Comparison of ENCODE assay signal across 9 cellular contexts in the genomic region with DNA sequence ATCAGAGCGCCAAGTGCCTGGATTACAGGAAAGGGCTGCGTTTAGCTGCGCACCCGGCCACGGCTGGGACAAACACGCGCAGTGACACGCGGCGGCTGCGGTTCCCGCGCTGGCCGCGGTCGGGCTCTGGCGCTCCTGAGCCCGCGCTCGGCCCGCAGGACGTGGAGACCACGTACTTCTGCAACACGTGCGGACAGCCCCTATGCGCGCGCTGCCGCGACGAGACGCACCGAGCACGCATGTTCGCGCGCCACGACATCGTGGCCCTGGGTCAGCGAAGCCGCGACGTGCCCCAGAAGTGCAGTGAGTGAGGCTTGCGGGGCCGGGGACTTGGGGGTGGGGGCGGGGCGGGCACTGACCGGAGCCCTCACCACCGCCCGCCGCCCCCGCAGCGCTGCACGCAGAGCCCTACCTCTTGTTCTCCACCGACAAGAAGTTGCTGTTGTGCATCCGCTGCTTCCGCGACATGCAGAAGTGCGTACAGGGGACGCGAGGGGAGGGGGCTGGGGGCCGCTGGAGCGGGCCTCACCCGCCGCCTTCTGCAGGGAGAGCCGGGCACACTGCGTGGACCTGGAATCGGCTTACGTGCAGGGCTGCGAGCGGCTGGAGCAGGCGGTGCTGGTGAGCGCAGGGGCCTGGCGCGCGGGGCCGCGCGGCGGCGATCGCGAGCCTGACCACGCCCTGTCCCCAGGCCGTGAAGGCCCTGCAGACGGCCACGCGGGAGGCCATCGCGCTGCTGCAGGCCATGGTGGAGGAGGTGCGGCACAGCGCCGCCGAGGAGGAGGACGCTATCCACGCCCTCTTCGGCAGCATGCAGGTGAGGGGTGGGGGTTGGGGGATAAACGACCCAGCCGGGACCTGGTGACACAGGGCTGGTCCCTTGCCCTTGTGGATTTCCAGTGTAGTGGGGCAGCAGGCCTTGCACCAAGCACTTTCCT. TPM values are rescaled to one million over a fixed set of nuclear protein-coding genes. Genes with fewer than 3 reads are reported as not detected.
DNase-seq lines count a peak whose midpoint lies in the region; ATAC-seq, FAIRE-seq and TF ChIP-seq lines count a peak whose summit lies in the region.
"Had no signal": no experiment of that assay in that cellular context is flagged by ENCODE, and none has a peak within 500 bp of the region (broad histone marks: within the 10 kb centered on the region; RNA-seq: fewer than 3 reads in every experiment).

No MANE protein-coding gene starts in this region.

- ATAC-seq in SK-N-SH treated with all-trans-retinoic acid at 6 μM for 48 hours (peak; percentile 95), mucosa of descending colon (peak; percentile 66), GM19463 (IDR thresholded peaks at IDR 0.05; ENCODE audit: unreplicated experiment) (no peak)

- H3K9me3 ChIP-seq in effector memory CD4-positive, alpha-beta T cell (ENCODE audit: control insufficient read depth, low read length), result no peaks in the 10 kb centered on the region
- no peaks in the 10 kb centered on the region for H3K9me3 ChIP-seq in mucosa of descending colon

- DNase-seq in activated T-cell treated with anti-CD3 and anti-CD28 coated beads for 48 hours (ENCODE audit: low read depth), result peak; percentile 39
- DNase-seq in activated T-cell treated with anti-CD3 and anti-CD28 coated beads for 4 hours, result no peak
- no peak for DNase-seq in effector memory CD4-positive, alpha-beta T cell
- DNase-seq in mucosa of descending colon, result peak; percentile 34 to 72 (median 66)
- DNase-seq in RCC 7860 (ENCODE audit: low spot score), result no peak

- H3K4me3 ChIP-seq in effector memory CD4-positive, alpha-beta T cell (ENCODE audit: insufficient read depth, low read depth, low read length, poor library complexity, severe bottlenecking), result peak overlapping the region; percentile 50
- H3K4me3 ChIP-seq in mucosa of descending colon (no peak overlapping the region), urinary bladder (ENCODE audit: low read depth, low read length) (peak overlapping the region; percentile 26)

- H3K27me3 ChIP-seq in effector memory CD4-positive, alpha-beta T cell (replicated peaks; ENCODE audit: control insufficient read depth, insufficient read depth, low read length, poor library complexity, severe bottlenecking), result peaks cover 4% of the 10 kb centered on the region

- no peak overlapping the region for H3K27ac ChIP-seq in effector memory CD4-positive, alpha-beta T cell (ENCODE audit: insufficient read depth, low read length, poor library complexity, severe bottlenecking)
- H3K27ac ChIP-seq in urinary bladder (ENCODE audit: low read depth), result no peak overlapping the region

- WGBS in urinary bladder, result 15% methylated on average over 99 of the region's 99 CpGs

- intact Hi-C loops in mucosa of descending colon (cut with DNase I, micrococcal nuclease), result no loop called here

- TF ChIP-seq CTCF in mucosa of descending colon (IDR thresholded peaks at IDR 0.05), result peak; percentile 42

- H3K4me1 ChIP-seq in effector memory CD4-positive, alpha-beta T cell (ENCODE audit: control insufficient read depth, insufficient read depth, low read length, poor library complexity, severe bottlenecking), result peaks cover 29% of the 10 kb centered on the region
- H3K4me1 ChIP-seq in mucosa of descending colon (ENCODE audit: low read depth) (peaks cover 32% of the 10 kb centered on the region), urinary bladder (ENCODE audit: insufficient read depth) (peaks cover 1% of the 10 kb centered on the region)

- FAIRE-seq in RCC 7860 (lab: Jason Lieb, UNC), result no peak

- no peaks in the 10 kb centered on the region for H3K36me3 ChIP-seq in effector memory CD4-positive, alpha-beta T cell (ENCODE audit: control insufficient read depth, insufficient read depth, low read length)
- H3K36me3 ChIP-seq in mucosa of descending colon (ENCODE audit: low read depth) (no peaks in the 10 kb centered on the region), urinary bladder (ENCODE audit: insufficient read depth) (no peaks in the 10 kb centered on the region)

TF ChIP-seq in SK-N-SH treated with all-trans-retinoic acid at 6 μM for 48 hours, 23 proteins besides CTCF, POLR2A, EP300 and RAD21:
- TF ChIP-seq, protein P1, sequence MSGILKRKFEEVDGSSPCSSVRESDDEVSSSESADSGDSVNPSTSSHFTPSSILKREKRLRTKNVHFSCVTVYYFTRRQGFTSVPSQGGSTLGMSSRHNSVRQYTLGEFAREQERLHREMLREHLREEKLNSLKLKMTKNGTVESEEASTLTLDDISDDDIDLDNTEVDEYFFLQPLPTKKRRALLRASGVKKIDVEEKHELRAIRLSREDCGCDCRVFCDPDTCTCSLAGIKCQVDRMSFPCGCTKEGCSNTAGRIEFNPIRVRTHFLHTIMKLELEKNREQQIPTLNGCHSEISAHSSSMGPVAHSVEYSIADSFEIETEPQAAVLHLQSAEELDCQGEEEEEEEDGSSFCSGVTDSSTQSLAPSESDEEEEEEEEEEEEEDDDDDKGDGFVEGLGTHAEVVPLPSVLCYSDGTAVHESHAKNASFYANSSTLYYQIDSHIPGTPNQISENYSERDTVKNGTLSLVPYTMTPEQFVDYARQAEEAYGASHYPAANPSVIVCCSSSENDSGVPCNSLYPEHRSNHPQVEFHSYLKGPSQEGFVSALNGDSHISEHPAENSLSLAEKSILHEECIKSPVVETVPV (CRISPR knock-in tag; IDR thresholded peaks at IDR 0.05), result no peak
- TF ChIP-seq, protein P2, sequence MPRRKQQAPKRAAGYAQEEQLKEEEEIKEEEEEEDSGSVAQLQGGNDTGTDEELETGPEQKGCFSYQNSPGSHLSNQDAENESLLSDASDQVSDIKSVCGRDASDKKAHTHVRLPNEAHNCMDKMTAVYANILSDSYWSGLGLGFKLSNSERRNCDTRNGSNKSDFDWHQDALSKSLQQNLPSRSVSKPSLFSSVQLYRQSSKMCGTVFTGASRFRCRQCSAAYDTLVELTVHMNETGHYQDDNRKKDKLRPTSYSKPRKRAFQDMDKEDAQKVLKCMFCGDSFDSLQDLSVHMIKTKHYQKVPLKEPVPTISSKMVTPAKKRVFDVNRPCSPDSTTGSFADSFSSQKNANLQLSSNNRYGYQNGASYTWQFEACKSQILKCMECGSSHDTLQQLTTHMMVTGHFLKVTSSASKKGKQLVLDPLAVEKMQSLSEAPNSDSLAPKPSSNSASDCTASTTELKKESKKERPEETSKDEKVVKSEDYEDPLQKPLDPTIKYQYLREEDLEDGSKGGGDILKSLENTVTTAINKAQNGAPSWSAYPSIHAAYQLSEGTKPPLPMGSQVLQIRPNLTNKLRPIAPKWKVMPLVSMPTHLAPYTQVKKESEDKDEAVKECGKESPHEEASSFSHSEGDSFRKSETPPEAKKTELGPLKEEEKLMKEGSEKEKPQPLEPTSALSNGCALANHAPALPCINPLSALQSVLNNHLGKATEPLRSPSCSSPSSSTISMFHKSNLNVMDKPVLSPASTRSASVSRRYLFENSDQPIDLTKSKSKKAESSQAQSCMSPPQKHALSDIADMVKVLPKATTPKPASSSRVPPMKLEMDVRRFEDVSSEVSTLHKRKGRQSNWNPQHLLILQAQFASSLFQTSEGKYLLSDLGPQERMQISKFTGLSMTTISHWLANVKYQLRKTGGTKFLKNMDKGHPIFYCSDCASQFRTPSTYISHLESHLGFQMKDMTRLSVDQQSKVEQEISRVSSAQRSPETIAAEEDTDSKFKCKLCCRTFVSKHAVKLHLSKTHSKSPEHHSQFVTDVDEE (CRISPR knock-in tag; IDR thresholded peaks at IDR 0.05), result no peak
- TF ChIP-seq, protein P3, sequence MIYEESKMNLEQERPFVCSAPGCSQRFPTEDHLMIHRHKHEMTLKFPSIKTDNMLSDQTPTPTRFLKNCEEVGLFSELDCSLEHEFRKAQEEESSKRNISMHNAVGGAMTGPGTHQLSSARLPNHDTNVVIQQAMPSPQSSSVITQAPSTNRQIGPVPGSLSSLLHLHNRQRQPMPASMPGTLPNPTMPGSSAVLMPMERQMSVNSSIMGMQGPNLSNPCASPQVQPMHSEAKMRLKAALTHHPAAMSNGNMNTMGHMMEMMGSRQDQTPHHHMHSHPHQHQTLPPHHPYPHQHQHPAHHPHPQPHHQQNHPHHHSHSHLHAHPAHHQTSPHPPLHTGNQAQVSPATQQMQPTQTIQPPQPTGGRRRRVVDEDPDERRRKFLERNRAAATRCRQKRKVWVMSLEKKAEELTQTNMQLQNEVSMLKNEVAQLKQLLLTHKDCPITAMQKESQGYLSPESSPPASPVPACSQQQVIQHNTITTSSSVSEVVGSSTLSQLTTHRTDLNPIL (CRISPR knock-in tag; IDR thresholded peaks at IDR 0.05; ENCODE audit: low read depth), result no peak
- TF ChIP-seq ARNTL (CRISPR knock-in tag; IDR thresholded peaks at IDR 0.05; ENCODE audit: borderline replicate concordance, low read depth) (0 out of 2 replicates have a peak, but pooled peaks have one; percentile 22), ZC3H10 (CRISPR knock-in tag; IDR thresholded peaks at IDR 0.05) (no peak), ESRRG (CRISPR knock-in tag; IDR thresholded peaks at IDR 0.05) (no peak), ZNF565 (CRISPR knock-in tag; conservative IDR thresholded peaks at IDR 0.05; ENCODE audit: low read depth) (no peak)
- TF ChIP-seq, protein P4, sequence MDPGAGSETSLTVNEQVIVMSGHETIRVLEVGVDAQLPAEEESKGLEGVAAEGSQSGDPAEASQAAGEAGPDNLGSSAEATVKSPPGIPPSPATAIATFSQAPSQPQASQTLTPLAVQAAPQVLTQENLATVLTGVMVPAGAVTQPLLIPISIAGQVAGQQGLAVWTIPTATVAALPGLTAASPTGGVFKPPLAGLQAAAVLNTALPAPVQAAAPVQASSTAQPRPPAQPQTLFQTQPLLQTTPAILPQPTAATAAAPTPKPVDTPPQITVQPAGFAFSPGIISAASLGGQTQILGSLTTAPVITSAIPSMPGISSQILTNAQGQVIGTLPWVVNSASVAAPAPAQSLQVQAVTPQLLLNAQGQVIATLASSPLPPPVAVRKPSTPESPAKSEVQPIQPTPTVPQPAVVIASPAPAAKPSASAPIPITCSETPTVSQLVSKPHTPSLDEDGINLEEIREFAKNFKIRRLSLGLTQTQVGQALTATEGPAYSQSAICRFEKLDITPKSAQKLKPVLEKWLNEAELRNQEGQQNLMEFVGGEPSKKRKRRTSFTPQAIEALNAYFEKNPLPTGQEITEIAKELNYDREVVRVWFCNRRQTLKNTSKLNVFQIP (CRISPR knock-in tag; IDR thresholded peaks at IDR 0.05; ENCODE audit: borderline replicate concordance, low read depth), result no peak

RNA-seq across cellular contexts. Expression of a gene that starts 3.1 kb away (rescaled TPM):
- 10 to 100 TPM; 35.4 to 63.9 (median 35.9) TPM for total RNA-seq in mucosa of descending colon
- 12.8 TPM for total RNA-seq in urinary bladder
- 14.1 TPM for polyA plus RNA-seq in urinary bladder

RNA-seq across cellular contexts. Expression of a gene that starts 9.6 kb away (rescaled TPM):
- 100 to 1,000 TPM; 349 to 387 (median 350) TPM for total RNA-seq in mucosa of descending colon
- total RNA-seq in urinary bladder, result 229 TPM
- 509 TPM for polyA plus RNA-seq in urinary bladder

RNA-seq across cellular contexts. Expression of a gene that starts 26.8 kb away (rescaled TPM):
- total RNA-seq in mucosa of descending colon (10 to 100 TPM; 50.4 to 72.3 (median 55.8) TPM), urinary bladder (61.6 TPM)
- polyA plus RNA-seq in urinary bladder, result 46.3 TPM

RNA-seq across cellular contexts. Expression of a gene that starts 28.9 kb away (rescaled TPM):
- total RNA-seq in mucosa of descending colon (1 to 10 TPM in 1 of 3 donors, under 1 TPM in 2; 0.17 to 2.1 (median 0.22) TPM), urinary bladder (0.53 TPM)
- polyA plus RNA-seq in urinary bladder, result 1.6 TPM

RNA-seq across cellular contexts. Expression of a gene that starts 35.0 kb away (rescaled TPM):
- total RNA-seq in mucosa of descending colon, result not detected
- total RNA-seq in urinary bladder, result not detected
- polyA plus RNA-seq in urinary bladder, result not detected
- total RNA-seq: temporal lobe had no signal

Comparison
In these comparisons a context has a peak if more than half of its experiments do, and no peak if none do; other contexts are left out.
1. DNase-seq: peak in activated T-cell treated with anti-CD3 and anti-CD28 coated beads for 48 hours (single experiment) and mucosa of descending colon (3 of 3); none in activated T-cell treated with anti-CD3 and anti-CD28 coated beads for 4 hours (single experiment), effector memory CD4-positive, alpha-beta T cell (0 of 3) and RCC 7860 (single experiment).